In the genomic region with DNA sequence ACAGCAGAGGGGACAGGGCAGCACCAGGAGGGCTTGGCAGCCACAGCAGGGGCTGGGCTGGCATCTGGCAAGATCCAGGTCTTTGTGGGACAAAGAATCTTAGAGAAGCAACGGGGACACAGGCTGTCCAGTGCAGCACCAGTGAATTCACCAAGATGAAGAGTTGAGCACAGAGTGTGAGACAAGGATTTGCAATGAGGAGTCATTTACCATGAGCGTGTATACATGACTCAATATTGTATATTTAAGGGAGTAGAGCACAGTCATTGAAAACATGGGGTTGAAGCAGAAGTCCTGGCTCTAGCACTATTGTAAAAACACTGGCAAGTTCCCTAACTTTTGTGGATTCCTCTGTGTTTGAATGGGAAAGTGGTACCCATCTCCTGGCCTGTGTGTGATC, we compare ENCODE assay signal across 18 cellular contexts. TPM values are rescaled to one million over a fixed set of nuclear protein-coding genes. Genes with fewer than 3 reads are reported as not detected.
A peak's percentile ranks its signal among the peaks of the same experiment; 100 is the strongest.
DNase-seq lines count a peak whose midpoint lies in the region; ATAC-seq, FAIRE-seq and TF ChIP-seq lines count a peak whose summit lies in the region.
"Had no signal": no experiment of that assay in that cellular context is flagged by ENCODE, and none has a peak within 500 bp of the region (broad histone marks: within the 10 kb centered on the region; RNA-seq: fewer than 3 reads in every experiment).

No MANE protein-coding gene starts in this region.

- CTCF ChIA-PET in HepG2 (lab: Yijun Ruan, JAX; ENCODE audit: low intra/inter-chr PET ratio, low total read pairs) = no interaction called here
- CTCF ChIA-PET in activated CD8-positive, alpha-beta T cell treated with anti-CD3 and anti-CD28 coated beads, Interleukin-2, amount 10 ng/mL, durations not matched to agents 7 days and 5 days (lab: Charles Lee) = no interaction called here

- H3K79me2 ChIP-seq in HepG2 (ENCODE audit: insufficient read depth, low read length) = peaks cover 34% of the 10 kb centered on the region

- in situ Hi-C loops in HepG2 (cut with HindIII; ENCODE audit: extremely low pct_ligation_motif_present, low pct_unique_long_range_greater_than_20kb) = no loop called here

- POLR2A ChIA-PET in HepG2 (lab: Yijun Ruan, JAX) = no interaction called here
- POLR2A ChIA-PET in activated CD8-positive, alpha-beta T cell treated with anti-CD3 and anti-CD28 coated beads, Interleukin-2, amount 10 ng/mL, durations not matched to agents 7 days and 5 days (lab: Charles Lee) = interaction anchor here (1.3 kb wide), 1 partner anchor 17 kb away, joined by 3 read pairs; a partner anchor contains a TSS

- H3K9me3 ChIP-seq in HepG2 (ENCODE audit: low read length) (no peaks in the 10 kb centered on the region), right lobe of liver (no peaks in the 10 kb centered on the region), uterus (no peaks in the 10 kb centered on the region)

- H3K4me3 ChIP-seq in HepG2 (replicated peaks in 1 of 3; ENCODE audit: insufficient read depth in 1 of 3, low read depth in 2 of 3, low read length in 3 of 3) (no peak overlapping the region), right lobe of liver (no peak overlapping the region), uterus (no peak overlapping the region)

- no peak for DNase-seq in HepG2 (ENCODE audit: low spot score)
- no peak for DNase-seq in right lobe of liver
- no peak for DNase-seq in activated CD8-positive, alpha-beta T cell treated with anti-CD3 and anti-CD28 coated beads, Interleukin-2, amount 10 ng/mL, durations not matched to agents 7 days and 5 days
- peak; percentile 34 for DNase-seq in islet precursor cell
- no peak for DNase-seq in uterus
- DNase-seq in stimulated activated CD4-positive, alpha-beta T cell treated with anti-CD3 and anti-CD28 coated beads, Interleukin-4, amount 100 ng/mL, for 24 hours = no peak
- no peak for DNase-seq in caudate nucleus (lab: John Stamatoyannopoulos, UW)
- no peak for DNase-seq in medulla oblongata (ENCODE audit: extremely low spot score)
- DNase-seq: activated gamma-delta T cell, HCEC 1CT, mesenchymal stem cell, NCI-H1694, NCI-H446, SIG-M5, T-helper 9 cell had no signal

- peaks cover 62% of the 10 kb centered on the region for H3K36me3 Mint-ChIP-seq in activated CD8-positive, alpha-beta T cell treated with anti-CD3 and anti-CD28 coated beads, Interleukin-2, amount 10 ng/mL, durations not matched to agents 7 days and 5 days (ENCODE audit: low read depth)

- WGBS in HepG2 (ENCODE audit: low lambda C conversion rate) = 100% methylated on average over 1 of the region's 2 CpGs
- WGBS in right lobe of liver (ENCODE audit: insufficient coverage, low coverage, low lambda C conversion rate, missing lambda C conversion rate) = 100% methylated on average over 1 of the region's 2 CpGs

- no peak overlapping the region for H3K9ac ChIP-seq in HepG2 (ENCODE audit: insufficient read depth, low read depth, low read length)

- no peaks in the 10 kb centered on the region for H3K9me3 Mint-ChIP-seq in activated CD8-positive, alpha-beta T cell treated with anti-CD3 and anti-CD28 coated beads, Interleukin-2, amount 10 ng/mL, durations not matched to agents 7 days and 5 days (ENCODE audit: insufficient read depth)

- no peaks in the 10 kb centered on the region for H4K20me1 ChIP-seq in HepG2 (ENCODE audit: insufficient read depth, low read length)

- H3K4me3 Mint-ChIP-seq in activated CD8-positive, alpha-beta T cell treated with anti-CD3 and anti-CD28 coated beads, Interleukin-2, amount 10 ng/mL, durations not matched to agents 7 days and 5 days = no peak overlapping the region

- no peak overlapping the region for H3K27ac ChIP-seq in HepG2 (ENCODE audit: extremely low read length, insufficient read depth, low read length)
- no peak overlapping the region for H3K27ac ChIP-seq in right lobe of liver
- peak overlapping the region; percentile 10 to 86 for H3K27ac ChIP-seq in uterus
- no peak overlapping the region for H3K27ac ChIP-seq in caudate nucleus (ENCODE audit: low read depth, low read length)

- H3K36me3 ChIP-seq in HepG2 (replicated peaks in 1 of 2; ENCODE audit: control insufficient read depth in 1 of 2, insufficient read depth in 2 of 2, low read length in 2 of 2) (peaks cover 8 to 57% of the 10 kb centered on the region in 2 experiments), right lobe of liver (peaks cover 0 to 3% (median 3%) of the 10 kb centered on the region in 4 donors), uterus (no peaks in the 10 kb centered on the region)

- H3K27me3 ChIP-seq in HepG2 (ENCODE audit: control insufficient read depth in 1 of 2, insufficient read depth in 2 of 2, low read length in 2 of 2) = no peaks in the 10 kb centered on the region; a peak in 1 of 5 replicates
- no peaks in the 10 kb centered on the region for H3K27me3 ChIP-seq in right lobe of liver
- H3K27me3 ChIP-seq in uterus = no peaks in the 10 kb centered on the region

- H2AFZ ChIP-seq in HepG2 (ENCODE audit: low read length) = no peak overlapping the region

- intact Hi-C loops in HepG2 (cut with micrococcal nuclease; ENCODE audit: unreplicated experiment) (no loop called here), right lobe of liver (cut with DNase I) (no loop called here), uterus (cut with DNase I; ENCODE audit: low total_unique reads) (no loop called here)

- peak overlapping the region; percentile 53 for H3K27ac Mint-ChIP-seq in activated CD8-positive, alpha-beta T cell treated with anti-CD3 and anti-CD28 coated beads, Interleukin-2, amount 10 ng/mL, durations not matched to agents 7 days and 5 days

- BruUV-seq in HepG2 (replicated peaks; lab: Mats Ljungman, UMichigan) = no TSS peak

- H3K4me1 Mint-ChIP-seq in activated CD8-positive, alpha-beta T cell treated with anti-CD3 and anti-CD28 coated beads, Interleukin-2, amount 10 ng/mL, durations not matched to agents 7 days and 5 days (ENCODE audit: low read depth) = peaks cover 80% of the 10 kb centered on the region

- peak overlapping the region; percentile 31; the same call in 1 of the 2 replicates for H3K4me2 ChIP-seq in HepG2 (ENCODE audit: low read depth, low read length)

- no peak for ATAC-seq in HepG2
- ATAC-seq in right lobe of liver = no peak
- no peak for ATAC-seq in activated CD8-positive, alpha-beta T cell treated with anti-CD3 and anti-CD28 coated beads, Interleukin-2, amount 10 ng/mL, durations not matched to agents 7 days and 5 days

- no peak for TF ChIP-seq RAD21 in HepG2 (CRISPR knock-in tag; IDR thresholded peaks at IDR 0.05)

- FAIRE-seq in HepG2 (lab: Jason Lieb, UNC) = no peak
- FAIRE-seq: G401.6, GM12892, HTR-8/SVneo had no signal

- H3K4me1 ChIP-seq in HepG2 (ENCODE audit: insufficient read depth, low read length) (peaks cover 84% of the 10 kb centered on the region), right lobe of liver (peaks cover 3 to 20% (median 12%) of the 10 kb centered on the region in 4 donors), uterus (peaks cover 19 to 23% of the 10 kb centered on the region in 2 donors)

- TF ChIP-seq POLR2A in HepG2 (IDR thresholded peaks at IDR 0.05; ENCODE audit: insufficient read depth in 1 of 2, low read depth in 2 of 2, low read length in 2 of 2) = no peak
- no peak for TF ChIP-seq POLR2A in right lobe of liver (IDR thresholded peaks at IDR 0.05)
- no peak for TF ChIP-seq POLR2A in uterus (IDR thresholded peaks at IDR 0.05)

- TF ChIP-seq EP300 in HepG2 (IDR thresholded peaks at IDR 0.05; ENCODE audit: low read depth in 2 of 2, low read length in 2 of 2) (no peak), HepG2 (CRISPR knock-in tag; IDR thresholded peaks at IDR 0.05; ENCODE audit: borderline replicate concordance) (no peak)

- TF ChIP-seq CTCF in HepG2 (CRISPR knock-in tag; IDR thresholded peaks at IDR 0.05) (no peak), right lobe of liver (IDR thresholded peaks at IDR 0.05) (no peak), uterus (IDR thresholded peaks at IDR 0.05) (no peak)

- H3K27me3 Mint-ChIP-seq in activated CD8-positive, alpha-beta T cell treated with anti-CD3 and anti-CD28 coated beads, Interleukin-2, amount 10 ng/mL, durations not matched to agents 7 days and 5 days (ENCODE audit: low read depth) = no peaks in the 10 kb centered on the region

RNA-seq across cellular contexts. Expression of a gene that starts 3.5 kb away (rescaled TPM):
- total RNA-seq in HepG2 (2016; rRNA removed; fragmentation: Illumina TruSeq; extraction: Trizol) (11.2 and 20.3 TPM in 2 replicates), right lobe of liver (100 to 1,000 TPM in 5 of 6 experiments, 10 to 100 TPM in 1; 85.1 to 299 (median 119) TPM), uterus (10 to 100 TPM in 3 of 4 donors, 1 to 10 TPM in 1; 9.8 to 89.7 (median 19.9) TPM)
- 2.3 and 2.8 TPM in 2 replicates for total RNA-seq in HepG2 (2016; cell fraction: cytosol; rRNA removed; fragmentation: Illumina TruSeq; extraction: Trizol; ENCODE audit: low read depth)
- 10.1 and 20.9 TPM in 2 replicates for total RNA-seq in HepG2 (2016; cell fraction: insoluble cytoplasmic fraction; rRNA removed; fragmentation: Illumina TruSeq; extraction: Trizol)
- total RNA-seq in HepG2 (2016; cell fraction: membrane; rRNA removed; fragmentation: Illumina TruSeq; extraction: Trizol) = 3.2 and 3.4 TPM in 2 replicates
- total RNA-seq in HepG2 (2016; cell fraction: nucleus; rRNA removed; fragmentation: Illumina TruSeq; extraction: Trizol) = 19.4 and 20.3 TPM in 2 replicates
- 75.0 and 124 TPM in 2 replicates for polyA plus RNA-seq in HepG2 (2011; rRNA removed)
- polyA plus RNA-seq in HepG2 (2011; cell fraction: cytosol; rRNA removed) = 57.2 and 84.6 TPM in 2 replicates
- 110 and 144 TPM in 2 replicates for polyA plus RNA-seq in HepG2 (2011; cell fraction: nucleus; rRNA removed)
- polyA plus RNA-seq in HepG2 (2012) = 126 and 159 TPM in 2 replicates
- polyA plus RNA-seq in HepG2 (2016; cell fraction: cytosol; fragmentation: Illumina TruSeq; extraction: Trizol; ENCODE audit: low read depth) = 2.5 and 2.9 TPM in 2 replicates
- polyA plus RNA-seq in HepG2 (2016; cell fraction: insoluble cytoplasmic fraction; fragmentation: Illumina TruSeq; extraction: Trizol; ENCODE audit: low read depth) = 12.0 and 13.0 TPM in 2 replicates
- polyA plus RNA-seq in HepG2 (2016; cell fraction: membrane; fragmentation: Illumina TruSeq; extraction: Trizol; ENCODE audit: low read depth) = 3.3 and 3.8 TPM in 2 replicates
- polyA plus RNA-seq in HepG2 (2016; cell fraction: nucleus; fragmentation: Illumina TruSeq; extraction: Trizol; ENCODE audit: insufficient read depth, low read depth) = 37.3 and 42.3 TPM in 2 replicates
- polyA minus RNA-seq in HepG2 (2011; rRNA and poly(A)+ RNA removed; ENCODE audit: low replicate concordance) = 2.0 and 61.9 TPM in 2 replicates
- 61.5 and 88.3 TPM in 2 replicates for polyA minus RNA-seq in HepG2 (2011; cell fraction: cytosol; rRNA and poly(A)+ RNA removed)
- polyA minus RNA-seq in HepG2 (2011; cell fraction: nucleus; rRNA and poly(A)+ RNA removed) = 34.2 and 54.7 TPM in 2 replicates
- total RNA-seq in activated CD8-positive, alpha-beta T cell treated with anti-CD3 and anti-CD28 coated beads, Interleukin-2, amount 10 ng/mL, durations not matched to agents 7 days and 5 days = 10 to 100 TPM; 37.4 to 38.2 TPM

RNA-seq across cellular contexts. Expression of a gene that starts 17.1 kb away (rescaled TPM):
- total RNA-seq in HepG2 (2016; rRNA removed; fragmentation: Illumina TruSeq; extraction: Trizol) (28.7 and 34.3 TPM in 2 replicates), right lobe of liver (100 to 1,000 TPM in 1 of 6 experiments, 10 to 100 TPM in 5; 40.8 to 121 (median 57.5) TPM), uterus (10 to 100 TPM; 15.6 to 96.2 (median 60.3) TPM)
- total RNA-seq in HepG2 (2016; cell fraction: cytosol; rRNA removed; fragmentation: Illumina TruSeq; extraction: Trizol; ENCODE audit: low read depth) = 2.5 and 3.6 TPM in 2 replicates
- 27.0 and 29.3 TPM in 2 replicates for total RNA-seq in HepG2 (2016; cell fraction: insoluble cytoplasmic fraction; rRNA removed; fragmentation: Illumina TruSeq; extraction: Trizol)
- 8.2 and 9.0 TPM in 2 replicates for total RNA-seq in HepG2 (2016; cell fraction: membrane; rRNA removed; fragmentation: Illumina TruSeq; extraction: Trizol)
- 16.8 and 21.4 TPM in 2 replicates for total RNA-seq in HepG2 (2016; cell fraction: nucleus; rRNA removed; fragmentation: Illumina TruSeq; extraction: Trizol)
- 51.2 and 94.4 TPM in 2 replicates for polyA plus RNA-seq in HepG2 (2011; rRNA removed)
- polyA plus RNA-seq in HepG2 (2011; cell fraction: cytosol; rRNA removed) = 53.4 and 72.6 TPM in 2 replicates
- 195 and 245 TPM in 2 replicates for polyA plus RNA-seq in HepG2 (2011; cell fraction: nucleus; rRNA removed)
- 58.3 and 88.7 TPM in 2 replicates for polyA plus RNA-seq in HepG2 (2012)
- 1.8 TPM in 2 replicates for polyA plus RNA-seq in HepG2 (2016; cell fraction: cytosol; fragmentation: Illumina TruSeq; extraction: Trizol; ENCODE audit: low read depth)
- 20.2 and 26.3 TPM in 2 replicates for polyA plus RNA-seq in HepG2 (2016; cell fraction: insoluble cytoplasmic fraction; fragmentation: Illumina TruSeq; extraction: Trizol; ENCODE audit: low read depth)
- 4.4 and 5.1 TPM in 2 replicates for polyA plus RNA-seq in HepG2 (2016; cell fraction: membrane; fragmentation: Illumina TruSeq; extraction: Trizol; ENCODE audit: low read depth)
- 31.6 and 34.2 TPM in 2 replicates for polyA plus RNA-seq in HepG2 (2016; cell fraction: nucleus; fragmentation: Illumina TruSeq; extraction: Trizol; ENCODE audit: insufficient read depth, low read depth)
- polyA minus RNA-seq in HepG2 (2011; rRNA and poly(A)+ RNA removed; ENCODE audit: low replicate concordance) = 34.5 and 120 TPM in 2 replicates
- 39.4 and 67.2 TPM in 2 replicates for polyA minus RNA-seq in HepG2 (2011; cell fraction: cytosol; rRNA and poly(A)+ RNA removed)
- 44.7 and 77.3 TPM in 2 replicates for polyA minus RNA-seq in HepG2 (2011; cell fraction: nucleus; rRNA and poly(A)+ RNA removed)
- 10 to 100 TPM; 62.4 TPM for total RNA-seq in activated CD8-positive, alpha-beta T cell treated with anti-CD3 and anti-CD28 coated beads, Interleukin-2, amount 10 ng/mL, durations not matched to agents 7 days and 5 days

RNA-seq across cellular contexts. Expression of a gene that starts 54.9 kb away (rescaled TPM):
- total RNA-seq in HepG2 (2016; rRNA removed; fragmentation: Illumina TruSeq; extraction: Trizol) (0.45 and 0.77 TPM in 2 replicates), right lobe of liver (1 to 10 TPM in 4 of 6 experiments, not detected in 2; 1.1 to 1.6 (median 1.4) TPM), uterus (10 to 100 TPM in 2 of 4 donors, 1 to 10 TPM in 1, not detected in 1; 1.0 to 35.2 (median 16.9) TPM)
- not detected in 2 replicates for total RNA-seq in HepG2 (2016; cell fraction: cytosol; rRNA removed; fragmentation: Illumina TruSeq; extraction: Trizol; ENCODE audit: low read depth)
- total RNA-seq in HepG2 (2016; cell fraction: insoluble cytoplasmic fraction; rRNA removed; fragmentation: Illumina TruSeq; extraction: Trizol) = 0.54 and 0.76 TPM in 2 replicates
- 0.15 and 0.45 TPM in 2 replicates for total RNA-seq in HepG2 (2016; cell fraction: membrane; rRNA removed; fragmentation: Illumina TruSeq; extraction: Trizol)
- 0.78 and 0.91 TPM in 2 replicates for total RNA-seq in HepG2 (2016; cell fraction: nucleus; rRNA removed; fragmentation: Illumina TruSeq; extraction: Trizol)
- 2.8 and 4.9 TPM in 2 replicates for polyA plus RNA-seq in HepG2 (2011; rRNA removed)
- polyA plus RNA-seq in HepG2 (2011; cell fraction: cytosol; rRNA removed) = 1.8 and 3.0 TPM in 2 replicates
- polyA plus RNA-seq in HepG2 (2011; cell fraction: nucleus; rRNA removed) = 5.6 and 9.1 TPM in 2 replicates
- polyA plus RNA-seq in HepG2 (2012) = 3.2 and 7.5 TPM in 2 replicates
- 0.06 and 0.10 TPM in 2 replicates for polyA plus RNA-seq in HepG2 (2016; cell fraction: cytosol; fragmentation: Illumina TruSeq; extraction: Trizol; ENCODE audit: low read depth)
- polyA plus RNA-seq in HepG2 (2016; cell fraction: insoluble cytoplasmic fraction; fragmentation: Illumina TruSeq; extraction: Trizol; ENCODE audit: low read depth) = 0.57 and 0.62 TPM in 2 replicates
- 0.11 and 0.16 TPM in 2 replicates for polyA plus RNA-seq in HepG2 (2016; cell fraction: membrane; fragmentation: Illumina TruSeq; extraction: Trizol; ENCODE audit: low read depth)
- polyA plus RNA-seq in HepG2 (2016; cell fraction: nucleus; fragmentation: Illumina TruSeq; extraction: Trizol; ENCODE audit: insufficient read depth, low read depth) = 0.96 and 1.2 TPM in 2 replicates
- polyA minus RNA-seq in HepG2 (2011; rRNA and poly(A)+ RNA removed; ENCODE audit: low replicate concordance) = 1.5 TPM in 1 of 2 replicates, not detected in the other
- 0.70 and 1.5 TPM in 2 replicates for polyA minus RNA-seq in HepG2 (2011; cell fraction: cytosol; rRNA and poly(A)+ RNA removed)
- 0.90 and 2.7 TPM in 2 replicates for polyA minus RNA-seq in HepG2 (2011; cell fraction: nucleus; rRNA and poly(A)+ RNA removed)
- 1 to 10 TPM; 6.9 to 8.5 TPM for total RNA-seq in activated CD8-positive, alpha-beta T cell treated with anti-CD3 and anti-CD28 coated beads, Interleukin-2, amount 10 ng/mL, durations not matched to agents 7 days and 5 days

Comparison
In these comparisons a context has a peak if more than half of its experiments do, and no peak if none do; other contexts are left out.
1. H3K27ac ChIP-seq: peak in uterus (2 of 2); none in HepG2 (single experiment), right lobe of liver (0 of 3) and caudate nucleus (single experiment).